ENCODE assay signal across 16 cellular contexts in the genomic region with DNA sequence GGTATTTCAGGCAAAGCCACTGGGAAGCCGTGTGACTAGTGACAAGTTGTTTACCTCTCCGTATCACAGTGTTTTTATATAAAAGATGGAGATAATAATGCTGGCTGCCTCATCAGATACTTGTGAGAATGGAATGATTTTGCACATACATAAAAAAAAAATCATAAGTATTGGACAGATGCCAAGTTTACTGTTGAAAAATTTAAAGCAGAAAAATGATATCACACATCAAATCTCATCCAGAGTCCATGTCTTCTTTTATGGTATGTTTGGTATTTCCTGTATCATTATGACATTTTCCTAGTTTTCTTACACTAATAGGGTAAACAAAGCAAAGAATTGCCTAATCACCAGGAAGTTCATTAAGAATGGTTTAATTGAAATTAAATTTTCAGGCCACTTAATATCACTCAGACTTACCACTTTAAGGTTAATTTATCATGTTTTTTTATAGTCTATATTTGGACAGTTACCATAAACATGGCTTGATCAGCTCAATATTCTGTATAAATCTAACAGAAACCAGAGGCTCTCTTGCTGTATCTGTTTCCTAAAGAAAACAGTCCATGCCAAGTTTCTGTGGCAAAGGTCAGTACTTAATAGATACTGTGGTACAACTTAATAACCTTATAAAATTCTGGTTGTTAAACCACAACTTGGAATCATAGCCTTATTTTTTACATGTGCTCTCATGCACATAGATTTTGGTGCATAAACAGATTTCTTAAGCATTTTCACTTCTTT.
DNase-seq lines count a peak whose midpoint lies in the region; TF ChIP-seq lines count a peak whose summit lies in the region.
"Had no signal": no experiment of that assay in that cellular context is flagged by ENCODE, and none has a peak within 500 bp of the region (broad histone marks: within the 10 kb centered on the region; RNA-seq: fewer than 3 reads in every experiment).

No MANE protein-coding gene starts in this region.

- in situ Hi-C loops in astrocyte of the cerebellum (cut with HindIII; ENCODE audit: low sequenced_read_pairs) = no loop called here

- no peak overlapping the region for H3K4me3 ChIP-seq in astrocyte of the cerebellum (ENCODE audit: low read depth, low read length)
- H3K4me3 ChIP-seq in fibroblast of villous mesenchyme (ENCODE audit: low read depth, low read length) = no peak overlapping the region
- H3K4me3 ChIP-seq: MG63 had no signal

- TF ChIP-seq CTCF in astrocyte of the cerebellum (IDR thresholded peaks at IDR 0.05; ENCODE audit: low read depth, low read length, missing control alignments) = no peak
- TF ChIP-seq CTCF in fibroblast of villous mesenchyme (IDR thresholded peaks at IDR 0.05; ENCODE audit: insufficient read depth, low read depth, low read length) = no peak

- DNase-seq in DMS53 (lab: John Stamatoyannopoulos, UW) (peak; percentile 4), DMS53 treated with DMSO at 0.1 percent for 48 hours (lab: John Stamatoyannopoulos, UW; ENCODE audit: unreplicated experiment) (no peak), astrocyte of the cerebellum (ENCODE audit: low read depth) (peak; percentile 36), fibroblast of villous mesenchyme (ENCODE audit: low read depth) (peak; percentile 85), NCI-H1694 (lab: John Stamatoyannopoulos, UW) (no peak), HuH-7.5 (ENCODE audit: low spot score) (no peak), NCI-H2227 (lab: John Stamatoyannopoulos, UW; ENCODE audit: unreplicated experiment) (no peak)
- no peak for DNase-seq in stimulated activated CD4-positive, alpha-beta T cell treated with anti-CD3 and anti-CD28 coated beads, Interleukin-1b, Interleukin-23, amount 100 ng/mL, for 48 hours
- DNase-seq: activated CD4-positive, alpha-beta memory T cell treated with anti-CD3 and anti-CD28 coated beads for 36 hours; amygdala; Caco-2; left cardiac atrium; MG63; NCI-H2107; SIG-M5; stimulated activated naive CD4-positive, alpha-beta T cell treated with Interleukin-2 at 50 U/mL for 16 hours had no signal

Comparison
In these comparisons a context has a peak if more than half of its experiments do, and no peak if none do; other contexts are left out.
1. DNase-seq: peak in DMS53 (single experiment), astrocyte of the cerebellum (single experiment) and fibroblast of villous mesenchyme (single experiment); none in DMS53 treated with DMSO at 0.1 percent for 48 hours (single experiment), NCI-H1694 (single experiment), stimulated activated CD4-positive, alpha-beta T cell treated with anti-CD3 and anti-CD28 coated beads, Interleukin-1b, Interleukin-23, amount 100 ng/mL, for 48 hours (single experiment), HuH-7.5 (single experiment) and NCI-H2227 (single experiment).